Comparison of ENCODE assay signal across 11 cellular contexts in genomic region chr18:58860747-58861224, GRCh38. TPM values are rescaled to one million over a fixed set of nuclear protein-coding genes. Genes with fewer than 3 reads are reported as not detected.
DNase-seq lines count a peak whose midpoint lies in the region; ATAC-seq and TF ChIP-seq lines count a peak whose summit lies in the region.
"Had no signal": no experiment of that assay in that cellular context is flagged by ENCODE, and none has a peak within 500 bp of the region (broad histone marks: within the 10 kb centered on the region; RNA-seq: fewer than 3 reads in every experiment).

No MANE protein-coding gene starts in this region.

- H3K9ac ChIP-seq in endodermal cell (ENCODE audit: extremely low read depth, low read length, poor library complexity, severe bottlenecking) (no peak overlapping the region), neural progenitor cell (no peak overlapping the region)

- 49 to 54% methylated on average over 5 of the region's 7 CpGs for WGBS in endodermal cell (ENCODE audit: insufficient coverage in 1 of 2, insufficient read length in 1 of 2), 2 experiments

- H3K9me3 Mint-ChIP-seq in endodermal cell (no peaks in the 10 kb centered on the region), neural progenitor cell (no peaks in the 10 kb centered on the region), type B pancreatic cell (no peaks in the 10 kb centered on the region)

- no peak overlapping the region for H3K4me3 ChIP-seq in cardiac muscle cell
- H3K4me3 ChIP-seq in endodermal cell (ENCODE audit: low read length) = peak overlapping the region; percentile 19
- H3K4me3 ChIP-seq in neural progenitor cell = peak overlapping the region; percentile 71

- intact Hi-C loops in Right ventricle myocardium superior (cut with DNase I) = no loop called here

- no peak for ATAC-seq in Right ventricle myocardium superior (ENCODE audit: poor library complexity)
- ATAC-seq: left colon had no signal

- H3K27ac ChIP-seq in cardiac muscle cell (peak overlapping the region; percentile 100), endodermal cell (ENCODE audit: low read depth, low read length) (peak overlapping the region; percentile 97), neural progenitor cell (no peak overlapping the region)

- peak overlapping the region; percentile 11 for H3K4me3 Mint-ChIP-seq in endodermal cell
- peak overlapping the region; percentile 24 for H3K4me3 Mint-ChIP-seq in neural progenitor cell
- peak overlapping the region; percentile 70 for H3K4me3 Mint-ChIP-seq in type B pancreatic cell

- H3K4me1 Mint-ChIP-seq in endodermal cell (peaks cover 60% of the 10 kb centered on the region), neural progenitor cell (peaks cover 64% of the 10 kb centered on the region), type B pancreatic cell (ENCODE audit: unreplicated experiment) (peaks cover 55% of the 10 kb centered on the region)

- H3K9me3 ChIP-seq in cardiac muscle cell (ENCODE audit: low read depth) = no peaks in the 10 kb centered on the region
- no peaks in the 10 kb centered on the region for H3K9me3 ChIP-seq in endodermal cell (ENCODE audit: control insufficient read depth, low read length)
- H3K9me3 ChIP-seq in neural progenitor cell (ENCODE audit: low read depth) = no peaks in the 10 kb centered on the region

- H2AFZ ChIP-seq in neural progenitor cell (replicated peaks) = peak overlapping the region; percentile 12

- peak in 1 of 2 donors; percentile 62 for DNase-seq in cardiac muscle cell (ENCODE audit: low read depth in 1 of 2, low spot score in 1 of 2)
- no peak for DNase-seq in Right ventricle myocardium superior
- DNase-seq in endodermal cell = no peak
- no peak for DNase-seq in neural progenitor cell (ENCODE audit: low spot score)
- no peak for DNase-seq in type B pancreatic cell (ENCODE audit: extremely low spot score, unreplicated experiment)
- DNase-seq in activated CD4-positive, alpha-beta T cell treated with anti-CD3 and anti-CD28 coated beads, Interleukin-2, amount 50 U/mL, for 48 hours = no peak
- DNase-seq in NCI-H187 (lab: John Stamatoyannopoulos, UW) = no peak
- no peak for DNase-seq in NCI-H2029 treated with DMSO at 0.1 percent for 48 hours (lab: John Stamatoyannopoulos, UW)
- DNase-seq: ACHN, left colon, NCI-H1694 had no signal

- H4K20me1 ChIP-seq in neural progenitor cell (ENCODE audit: low read depth) = no peaks in the 10 kb centered on the region

- H3F3A ChIP-seq in neural progenitor cell (ENCODE audit: low read depth) = peaks cover 77% of the 10 kb centered on the region

- H3K4me1 ChIP-seq in cardiac muscle cell (ENCODE audit: low read depth) (peaks cover 49% of the 10 kb centered on the region), endodermal cell (ENCODE audit: control insufficient read depth, insufficient read depth, low read length) (peaks cover 16% of the 10 kb centered on the region), neural progenitor cell (peaks cover 63% of the 10 kb centered on the region)

- H3K27me3 ChIP-seq in cardiac muscle cell (no peaks in the 10 kb centered on the region), endodermal cell (ENCODE audit: control insufficient read depth, insufficient read depth, low read length, poor library complexity, severe bottlenecking) (no peaks in the 10 kb centered on the region), neural progenitor cell (no peaks in the 10 kb centered on the region)

- peak overlapping the region; percentile 93 for H3K27ac Mint-ChIP-seq in endodermal cell
- peak overlapping the region; percentile 98 for H3K27ac Mint-ChIP-seq in neural progenitor cell
- peak overlapping the region; percentile 98 for H3K27ac Mint-ChIP-seq in type B pancreatic cell

- H3K36me3 Mint-ChIP-seq in endodermal cell (ENCODE audit: low read depth) (peaks cover 10% of the 10 kb centered on the region), neural progenitor cell (peaks cover 9% of the 10 kb centered on the region), type B pancreatic cell (peaks cover 12% of the 10 kb centered on the region)

- H3K27me3 Mint-ChIP-seq in endodermal cell (ENCODE audit: insufficient read depth) = no peaks in the 10 kb centered on the region
- H3K27me3 Mint-ChIP-seq in neural progenitor cell (ENCODE audit: insufficient read depth, low read depth) = peaks cover 13% of the 10 kb centered on the region
- no peaks in the 10 kb centered on the region for H3K27me3 Mint-ChIP-seq in type B pancreatic cell

- H3K79me2 ChIP-seq in neural progenitor cell (ENCODE audit: low read depth) = peaks cover 38% of the 10 kb centered on the region

- TF ChIP-seq CTCF in cardiac muscle cell (IDR thresholded peaks at IDR 0.05; ENCODE audit: low read depth, low read length) (no peak), endodermal cell (conservative IDR thresholded peaks at IDR 0.05) (no peak), neural progenitor cell (IDR thresholded peaks at IDR 0.05) (no peak), type B pancreatic cell (conservative IDR thresholded peaks at IDR 0.05) (no peak)

- H3K36me3 ChIP-seq in cardiac muscle cell (no peaks in the 10 kb centered on the region), endodermal cell (ENCODE audit: control insufficient read depth, insufficient read depth, low read length) (peaks cover 12% of the 10 kb centered on the region), neural progenitor cell (no peaks in the 10 kb centered on the region)

- H3K4me2 ChIP-seq in neural progenitor cell = peak overlapping the region; percentile 93

RNA-seq across cellular contexts. Expression of gene ZNF532, which starts 3.9 kb away (rescaled TPM):
- total RNA-seq in cardiac muscle cell (66.5 and 108 TPM in 2 replicates), Right ventricle myocardium superior (53.3 TPM), endodermal cell (100 to 1,000 TPM; 138 to 207 TPM), neural progenitor cell (ENCODE audit: low replicate concordance) (121 and 137 TPM in 2 replicates), type B pancreatic cell (ENCODE audit: low replicate concordance) (80.0 and 137 TPM in 2 replicates)
- polyA plus RNA-seq in cardiac muscle cell = 28.2 and 42.0 TPM in 2 replicates
- 164 TPM for polyA plus RNA-seq in endodermal cell (2013, experiment 1 of 2)
- 157 TPM for polyA plus RNA-seq in endodermal cell (2013, experiment 2 of 2)

Comparison
In these comparisons a context has a peak if more than half of its experiments do, and no peak if none do; other contexts are left out.
1. H3K4me3 Mint-ChIP-seq: peak in every context shown above with its lines; median percentile 70 in type B pancreatic cell; 24 in neural progenitor cell; 11 in endodermal cell.